20 cellular contexts compared by ENCODE assay signal in genomic region chr17:75116681-75117080, GRCh38. TPM values are rescaled to one million over a fixed set of nuclear protein-coding genes. Genes with fewer than 3 reads are reported as not detected.
DNase-seq lines count a peak whose midpoint lies in the region; ATAC-seq and TF ChIP-seq lines count a peak whose summit lies in the region.
"Had no signal": no experiment of that assay in that cellular context is flagged by ENCODE, and none has a peak within 500 bp of the region (broad histone marks: within the 10 kb centered on the region; RNA-seq: fewer than 3 reads in every experiment).

No MANE protein-coding gene starts in this region.

- H3K9me2 ChIP-seq in SK-N-SH: no peaks in the 10 kb centered on the region

- H3K27ac ChIP-seq in BLaER1 treated with 17β-estradiol and CSF1 and Interleukin-3, amounts not matched to agents 10 nM and 100 nM: no peak overlapping the region
- H3K27ac ChIP-seq in rectal smooth muscle tissue (ENCODE audit: low read depth, low read length) (no peak overlapping the region), SK-N-SH (ENCODE audit: low read depth in 2 of 2, low read length in 1 of 2) (no peak overlapping the region), aorta (ENCODE audit: low read depth in 1 of 2, low read length in 2 of 2) (no peak overlapping the region)

- ATAC-seq in aorta (ENCODE audit: low FRiP score) (no peak), HG02678 (IDR thresholded peaks at IDR 0.05; ENCODE audit: unreplicated experiment) (no peak)
- ATAC-seq: PC-3 had no signal

- in situ Hi-C loops in Caki2 (cut with HindIII; ENCODE audit: low pct_unique_long_range_greater_than_20kb, low sequenced_read_pairs): no loop called here

- peaks cover 39% of the 10 kb centered on the region for H3K36me3 Mint-ChIP-seq in endothelial cell (ENCODE audit: low read depth, unreplicated experiment)

- H3K27ac Mint-ChIP-seq in endothelial cell (ENCODE audit: unreplicated experiment): peak overlapping the region; percentile 70

- peak overlapping the region; percentile 43 to 97 (median 85); a peak in 21 of 22 replicates for H3K4me2 ChIP-seq in BLaER1 treated with 17β-estradiol and CSF1 and Interleukin-3, amounts not matched to agents 10 nM and 100 nM
- no peak overlapping the region for H3K4me2 ChIP-seq in SK-N-SH

- H2AFZ ChIP-seq in SK-N-SH (ENCODE audit: low read depth): no peak overlapping the region

- H3K27me3 Mint-ChIP-seq in endothelial cell (ENCODE audit: unreplicated experiment): peaks cover 5% of the 10 kb centered on the region

- no peaks in the 10 kb centered on the region for H3K9me3 Mint-ChIP-seq in endothelial cell (ENCODE audit: unreplicated experiment)
- H3K9me3 Mint-ChIP-seq: CD14-positive monocyte had no signal

- peaks cover 61% of the 10 kb centered on the region for H3K4me1 Mint-ChIP-seq in endothelial cell (ENCODE audit: unreplicated experiment)

- POLR2A ChIA-PET in SK-N-SH (lab: Yijun Ruan, JAX): interaction anchor here (1.3 kb wide), 1 partner anchor 9 kb away, joined by 3 read pairs; no protein-coding TSS in a partner anchor

- H3K36me3 ChIP-seq in BLaER1 treated with 17β-estradiol and CSF1 and Interleukin-3, amounts not matched to agents 10 nM and 100 nM: peaks cover 6 to 42% (median 20%) of the 10 kb centered on the region in 11 experiments; a peak in 18 of 22 replicates
- peaks cover 2% of the 10 kb centered on the region for H3K36me3 ChIP-seq in rectal smooth muscle tissue (ENCODE audit: control insufficient read depth, insufficient read depth, low read length)
- peaks cover 0 to 9% of the 10 kb centered on the region in 2 experiments for H3K36me3 ChIP-seq in SK-N-SH (replicated peaks in 1 of 2; ENCODE audit: control insufficient read depth in 1 of 2, insufficient read depth in 2 of 2, low read length in 1 of 2)
- H3K36me3 ChIP-seq in aorta (ENCODE audit: control insufficient read depth in 1 of 2, insufficient read depth in 2 of 2, low read length in 1 of 2): no peaks in the 10 kb centered on the region

- CTCF ChIA-PET in SK-N-SH (lab: Yijun Ruan, JAX): interaction anchor here (1.3 to 11.4 kb wide), 7 partner anchors 12 to 296 kb away, joined by 4 to 422 read pairs (median 7); partner anchors contain the start of genes NT5C and NUP85

- no peak overlapping the region for H3K4me3 Mint-ChIP-seq in endothelial cell (ENCODE audit: unreplicated experiment)

- intact Hi-C loops in aorta (cut with DNase I): loop anchor here in 1 of 2 donors (10.0 kb wide), 1 partner anchor 58 kb away; no protein-coding TSS in a partner anchor

- H3K79me2 ChIP-seq in SK-N-SH (ENCODE audit: insufficient read depth): peaks cover 11% of the 10 kb centered on the region; the same call in 1 of the 2 replicates

- no peaks in the 10 kb centered on the region for H3K27me3 ChIP-seq in BLaER1 treated with 17β-estradiol and CSF1 and Interleukin-3, amounts not matched to agents 10 nM and 100 nM
- no peaks in the 10 kb centered on the region for H3K27me3 ChIP-seq in rectal smooth muscle tissue (ENCODE audit: control insufficient read depth, insufficient read depth, low read length)
- H3K27me3 ChIP-seq in SK-N-SH (ENCODE audit: insufficient read depth): no peaks in the 10 kb centered on the region
- H3K27me3 ChIP-seq in aorta (ENCODE audit: control insufficient read depth in 1 of 2, insufficient read depth in 2 of 2, low read length in 1 of 2): no peaks in the 10 kb centered on the region

- peaks cover 10% of the 10 kb centered on the region for H3F3A ChIP-seq in SK-N-SH (replicated peaks; ENCODE audit: insufficient read depth)

- no peak overlapping the region for H3K4me3 ChIP-seq in BLaER1 treated with 17β-estradiol and CSF1 and Interleukin-3, amounts not matched to agents 10 nM and 100 nM
- H3K4me3 ChIP-seq in rectal smooth muscle tissue (ENCODE audit: low read length) (peak overlapping the region; percentile 27), SK-N-SH (ENCODE audit: low read depth in 2 of 2, low read length in 1 of 2) (no peak overlapping the region), aorta (ENCODE audit: low read length in 2 of 2) (no peak overlapping the region)

- TF ChIP-seq EP300 in SK-N-SH (IDR thresholded peaks at IDR 0.05; ENCODE audit: borderline replicate concordance in 1 of 2, low read depth in 1 of 2, low read length in 1 of 2): no peak

- no peak for TF ChIP-seq CTCF in endothelial cell (IDR thresholded peaks at IDR 0.05; ENCODE audit: unreplicated experiment)
- TF ChIP-seq CTCF in SK-N-SH (IDR thresholded peaks at IDR 0.05): no peak

- WGBS in SK-N-SH (ENCODE audit: low lambda C conversion rate): 92% methylated on average over 8 of the region's 8 CpGs
- 81 to 82% methylated on average over 8 of the region's 8 CpGs for WGBS in aorta, 2 donors

- DNase-seq in Caki2 (ENCODE audit: low read depth) (peak; percentile 57), endothelial cell (ENCODE audit: low spot score) (no peak), SK-N-SH (no peak), aorta (no peak)
- DNase-seq: H7; KBM-7; MM.1S; NCI-H2029; NCI-H446; NCI-H524 treated with DMSO at 0.1 percent for 48 hours; NCI-H774; NK-92 treated with Interleukin-12 subunit alpha and Interleukin-12 subunit beta, amount 100 ng/mL, for 24 hours; PC-3; SHP77 had no signal

- H3K9me3 ChIP-seq in BLaER1 treated with 17β-estradiol and CSF1 and Interleukin-3, amounts not matched to agents 10 nM and 100 nM (replicated peaks in 1 of 11): no peaks in the 10 kb centered on the region
- no peaks in the 10 kb centered on the region for H3K9me3 ChIP-seq in SK-N-SH
- H3K9me3 ChIP-seq in aorta (ENCODE audit: control insufficient read depth, low read length): no peaks in the 10 kb centered on the region

- H4K20me1 ChIP-seq in BLaER1 treated with 17β-estradiol and CSF1 and Interleukin-3, amounts not matched to agents 10 nM and 100 nM: peaks cover 0 to 48% (median 31%) of the 10 kb centered on the region in 11 experiments; a peak in 12 of 22 replicates
- no peaks in the 10 kb centered on the region for H4K20me1 ChIP-seq in SK-N-SH (ENCODE audit: insufficient read depth)

- H3K9ac ChIP-seq in BLaER1 treated with 17β-estradiol and CSF1 and Interleukin-3, amounts not matched to agents 10 nM and 100 nM: peak overlapping the region in 2 of 11 experiments; percentile 13 to 19; a peak in 3 of 22 replicates
- H3K9ac ChIP-seq in rectal smooth muscle tissue (ENCODE audit: low read length) (no peak overlapping the region), SK-N-SH (no peak overlapping the region)

- TF ChIP-seq RAD21 in SK-N-SH (IDR thresholded peaks at IDR 0.05; ENCODE audit: low read length): no peak

- H3K4me1 ChIP-seq in BLaER1 treated with 17β-estradiol and CSF1 and Interleukin-3, amounts not matched to agents 10 nM and 100 nM: peaks cover 50 to 72% (median 56%) of the 10 kb centered on the region in 10 experiments
- no peaks in the 10 kb centered on the region for H3K4me1 ChIP-seq in rectal smooth muscle tissue (ENCODE audit: control insufficient read depth, insufficient read depth, low read length)
- H3K4me1 ChIP-seq in SK-N-SH (ENCODE audit: control insufficient read depth in 1 of 2, insufficient read depth in 2 of 2, low read depth in 1 of 2, low read length in 1 of 2): peaks cover 0 to 9% of the 10 kb centered on the region in 2 experiments; a peak in 1 of 4 replicates
- H3K4me1 ChIP-seq in aorta (ENCODE audit: control insufficient read depth in 1 of 2, insufficient read depth in 2 of 2, low read length in 2 of 2): no peaks in the 10 kb centered on the region

TF ChIP-seq in SK-N-SH, 30 proteins besides CTCF, POLR2A, EP300 and RAD21 (continues in another document):
- TF ChIP-seq FOSL2 (IDR thresholded peaks at IDR 0.05; ENCODE audit: borderline replicate concordance, low read depth): no peak
- no peak for TF ChIP-seq CHD2 (IDR thresholded peaks at IDR 0.05; ENCODE audit: low read length, partially characterized antibody)
- no peak for TF ChIP-seq ELF1 (IDR thresholded peaks at IDR 0.05)
- TF ChIP-seq MXI1 (IDR thresholded peaks at IDR 0.05; ENCODE audit: low read depth, low read length): no peak
- no peak for TF ChIP-seq TEAD4 (IDR thresholded peaks at IDR 0.05; ENCODE audit: borderline replicate concordance, insufficient read depth)
- no peak for TF ChIP-seq MAX (IDR thresholded peaks at IDR 0.05; ENCODE audit: low read depth)

RNA-seq across cellular contexts. Expression of gene ARMC7, which starts 6.9 kb away (rescaled TPM):
- total RNA-seq in Caki2 (2014; rRNA removed; shearing (Covaris generic); ENCODE audit: low replicate concordance): 15.8 and 17.4 TPM in 2 replicates
- total RNA-seq in endothelial cell (ENCODE audit: unreplicated experiment) (43.4 TPM), aorta (10 to 100 TPM in 1 of 2 donors, 1 to 10 TPM in 1; 8.7 to 19.4 TPM)
- polyA plus RNA-seq in SK-N-SH (2012; rRNA removed) (7.3 and 10.8 TPM in 2 replicates), aorta (1 to 10 TPM; 4.9 to 8.6 TPM)
- 5.9 and 7.9 TPM in 2 replicates for polyA plus RNA-seq in SK-N-SH (2012; cell fraction: cytosol; rRNA removed)
- polyA plus RNA-seq in SK-N-SH (2012; cell fraction: nucleus; rRNA removed): 10.6 and 11.4 TPM in 2 replicates

RNA-seq across cellular contexts. Expression of gene NT5C, which starts 14.9 kb away (rescaled TPM):
- total RNA-seq in Caki2 (2014; rRNA removed; shearing (Covaris generic); ENCODE audit: low replicate concordance): 135 and 304 TPM in 2 replicates
- 13.5 TPM for total RNA-seq in endothelial cell (ENCODE audit: unreplicated experiment)
- 111 and 114 TPM in 2 replicates for polyA plus RNA-seq in SK-N-SH (2012; rRNA removed)
- polyA plus RNA-seq in SK-N-SH (2012; cell fraction: cytosol; rRNA removed): 53.5 and 66.8 TPM in 2 replicates
- polyA plus RNA-seq in SK-N-SH (2012; cell fraction: nucleus; rRNA removed): 316 and 454 TPM in 2 replicates
- total RNA-seq in aorta: 10 to 100 TPM; 24.7 to 29.6 TPM
- polyA plus RNA-seq in aorta: 10 to 100 TPM; 28.7 to 93.0 TPM

RNA-seq across cellular contexts. Expression of gene SLC16A5, which starts 28.9 kb away (rescaled TPM):
- 3.0 and 4.4 TPM in 2 replicates for total RNA-seq in Caki2 (2014; rRNA removed; shearing (Covaris generic); ENCODE audit: low replicate concordance)
- total RNA-seq in endothelial cell (ENCODE audit: unreplicated experiment) (50.9 TPM), aorta (10 to 100 TPM in 1 of 2 donors, 1 to 10 TPM in 1; 5.6 to 11.4 TPM)
- polyA plus RNA-seq in SK-N-SH (2012; rRNA removed) (0.03 and 0.06 TPM in 2 replicates), aorta (1 to 10 TPM; 7.8 to 7.9 TPM)
- polyA plus RNA-seq in SK-N-SH (2012; cell fraction: cytosol; rRNA removed): 0.03 TPM in 1 of 2 replicates, not detected in the other
- 0.06 TPM in 1 of 2 replicates, not detected in the other for polyA plus RNA-seq in SK-N-SH (2012; cell fraction: nucleus; rRNA removed)
- total RNA-seq: Daoy, SK-MEL-5 had no signal

RNA-seq across cellular contexts. Expression of gene JPT1, which starts 37.6 kb away (rescaled TPM):
- 276 and 299 TPM in 2 replicates for total RNA-seq in Caki2 (2014; rRNA removed; shearing (Covaris generic); ENCODE audit: low replicate concordance)
- total RNA-seq in endothelial cell (ENCODE audit: unreplicated experiment): 115 TPM
- 259 and 490 TPM in 2 replicates for polyA plus RNA-seq in SK-N-SH (2012; rRNA removed)
- polyA plus RNA-seq in SK-N-SH (2012; cell fraction: cytosol; rRNA removed): 407 and 471 TPM in 2 replicates
- 165 and 240 TPM in 2 replicates for polyA plus RNA-seq in SK-N-SH (2012; cell fraction: nucleus; rRNA removed)
- total RNA-seq in aorta: 10 to 100 TPM; 16.0 to 18.3 TPM
- polyA plus RNA-seq in aorta: 100 to 1,000 TPM in 1 of 2 donors, 10 to 100 TPM in 1; 10.8 to 144 TPM
